15 cellular contexts compared by ENCODE assay signal in genomic region chr4:38519671-38520070, GRCh38.
DNase-seq lines count a peak whose midpoint lies in the region; ATAC-seq and TF ChIP-seq lines count a peak whose summit lies in the region.
"Had no signal": no experiment of that assay in that cellular context is flagged by ENCODE, and none has a peak within 500 bp of the region (broad histone marks: within the 10 kb centered on the region; RNA-seq: fewer than 3 reads in every experiment).

No MANE protein-coding gene starts in this region.

- no peak for TF ChIP-seq POLR2A in Peyer's patch (IDR thresholded peaks at IDR 0.05)

- H3K9me3 Mint-ChIP-seq in dendritic cell treated with granulocyte-macrophage colony-stimulating factor and Interleukin-4, amounts not matched to agents 40 ng/mL and 50 ng/mL, for 4 days = no peaks in the 10 kb centered on the region
- H3K9me3 Mint-ChIP-seq in nephron progenitor cell (peaks cover 19% of the 10 kb centered on the region), type B pancreatic cell (peaks cover 10% of the 10 kb centered on the region)
- no peaks in the 10 kb centered on the region for H3K9me3 Mint-ChIP-seq in activated T-helper 1 cell treated with anti-CD3 and anti-CD28 coated beads, Interleukin-12 subunit alpha, Interleukin-12 subunit beta, Interleukin-2, Interleukin-4 antibody, amounts not matched to agents 30 ng/mL and 10 ng/mL and 1 ng/mL, durations not matched to agents 14 hours and 24 hours and 36 hours
- H3K9me3 Mint-ChIP-seq: HFFc6 had no signal

- H3K27me3 ChIP-seq in right atrium auricular region (no peaks in the 10 kb centered on the region), Peyer's patch (no peaks in the 10 kb centered on the region)
- H3K27me3 ChIP-seq: BLaER1 treated with 17β-estradiol and CSF1 and Interleukin-3, amounts not matched to agents 10 nM and 100 nM; MG63 had no signal

- no peak for TF ChIP-seq CTCF in right atrium auricular region (IDR thresholded peaks at IDR 0.05)
- no peak for TF ChIP-seq CTCF in nephron progenitor cell (IDR thresholded peaks at IDR 0.05)
- no peak for TF ChIP-seq CTCF in type B pancreatic cell (conservative IDR thresholded peaks at IDR 0.05)
- TF ChIP-seq CTCF in Peyer's patch (IDR thresholded peaks at IDR 0.05) = no peak

- H3K4me3 ChIP-seq in right atrium auricular region = no peak overlapping the region
- no peak overlapping the region for H3K4me3 ChIP-seq in Peyer's patch
- H3K4me3 ChIP-seq: BLaER1 treated with 17β-estradiol and CSF1 and Interleukin-3, amounts not matched to agents 10 nM and 100 nM; MG63 had no signal

- H3K36me3 ChIP-seq in right atrium auricular region (no peaks in the 10 kb centered on the region), Peyer's patch (no peaks in the 10 kb centered on the region)
- H3K36me3 ChIP-seq: BLaER1 treated with 17β-estradiol and CSF1 and Interleukin-3, amounts not matched to agents 10 nM and 100 nM; MG63 had no signal

- no peaks in the 10 kb centered on the region for H3K36me3 Mint-ChIP-seq in dendritic cell treated with granulocyte-macrophage colony-stimulating factor and Interleukin-4, amounts not matched to agents 40 ng/mL and 50 ng/mL, for 4 days (ENCODE audit: low read depth)
- H3K36me3 Mint-ChIP-seq in nephron progenitor cell (ENCODE audit: low read depth) = peaks cover 4% of the 10 kb centered on the region
- peaks cover 12% of the 10 kb centered on the region for H3K36me3 Mint-ChIP-seq in activated T-helper 1 cell treated with anti-CD3 and anti-CD28 coated beads, Interleukin-12 subunit alpha, Interleukin-12 subunit beta, Interleukin-2, Interleukin-4 antibody, amounts not matched to agents 30 ng/mL and 10 ng/mL and 1 ng/mL, durations not matched to agents 14 hours and 24 hours and 36 hours (ENCODE audit: low read depth)
- no peaks in the 10 kb centered on the region for H3K36me3 Mint-ChIP-seq in type B pancreatic cell

- H3K27ac ChIP-seq in right atrium auricular region (no peak overlapping the region), Peyer's patch (no peak overlapping the region)

- H3K4me1 ChIP-seq in right atrium auricular region (no peaks in the 10 kb centered on the region), Peyer's patch (no peaks in the 10 kb centered on the region)

- H3K4me1 Mint-ChIP-seq in dendritic cell treated with granulocyte-macrophage colony-stimulating factor and Interleukin-4, amounts not matched to agents 40 ng/mL and 50 ng/mL, for 4 days (ENCODE audit: low read depth) = peaks cover 42% of the 10 kb centered on the region
- H3K4me1 Mint-ChIP-seq in nephron progenitor cell (no peaks in the 10 kb centered on the region), type B pancreatic cell (ENCODE audit: unreplicated experiment) (no peaks in the 10 kb centered on the region)
- H3K4me1 Mint-ChIP-seq in activated T-helper 1 cell treated with anti-CD3 and anti-CD28 coated beads, Interleukin-12 subunit alpha, Interleukin-12 subunit beta, Interleukin-2, Interleukin-4 antibody, amounts not matched to agents 30 ng/mL and 10 ng/mL and 1 ng/mL, durations not matched to agents 14 hours and 24 hours and 36 hours (ENCODE audit: low read depth) = peaks cover 22% of the 10 kb centered on the region

- ATAC-seq in left ventricle myocardium superior = peak; percentile 32

- H3K4me3 Mint-ChIP-seq in dendritic cell treated with granulocyte-macrophage colony-stimulating factor and Interleukin-4, amounts not matched to agents 40 ng/mL and 50 ng/mL, for 4 days = no peak overlapping the region
- H3K4me3 Mint-ChIP-seq in nephron progenitor cell (no peak overlapping the region), type B pancreatic cell (no peak overlapping the region)
- H3K4me3 Mint-ChIP-seq in activated T-helper 1 cell treated with anti-CD3 and anti-CD28 coated beads, Interleukin-12 subunit alpha, Interleukin-12 subunit beta, Interleukin-2, Interleukin-4 antibody, amounts not matched to agents 30 ng/mL and 10 ng/mL and 1 ng/mL, durations not matched to agents 14 hours and 24 hours and 36 hours = no peak overlapping the region
- H3K4me3 Mint-ChIP-seq: HFFc6 had no signal

- H3K27me3 Mint-ChIP-seq in dendritic cell treated with granulocyte-macrophage colony-stimulating factor and Interleukin-4, amounts not matched to agents 40 ng/mL and 50 ng/mL, for 4 days = no peaks in the 10 kb centered on the region
- H3K27me3 Mint-ChIP-seq in nephron progenitor cell (ENCODE audit: low read depth, poor library complexity) (peaks cover 6% of the 10 kb centered on the region), type B pancreatic cell (no peaks in the 10 kb centered on the region)
- H3K27me3 Mint-ChIP-seq in activated T-helper 1 cell treated with anti-CD3 and anti-CD28 coated beads, Interleukin-12 subunit alpha, Interleukin-12 subunit beta, Interleukin-2, Interleukin-4 antibody, amounts not matched to agents 30 ng/mL and 10 ng/mL and 1 ng/mL, durations not matched to agents 14 hours and 24 hours and 36 hours (ENCODE audit: insufficient read depth) = peaks cover 24% of the 10 kb centered on the region

- intact Hi-C loops in left ventricle myocardium superior (cut with micrococcal nuclease) = no loop called here
- intact Hi-C loops in dendritic cell treated with granulocyte-macrophage colony-stimulating factor and Interleukin-4, amounts not matched to agents 40 ng/mL and 50 ng/mL, for 4 days (cut with micrococcal nuclease) = loop anchor here (5.0 kb wide), 3 partner anchors 63 to 197 kb away; no protein-coding TSS in a partner anchor
- intact Hi-C loops in activated T-helper 1 cell treated with anti-CD3 and anti-CD28 coated beads, Interleukin-12 subunit alpha, Interleukin-12 subunit beta, Interleukin-2, Interleukin-4 antibody, amounts not matched to agents 30 ng/mL and 10 ng/mL and 1 ng/mL, durations not matched to agents 14 hours and 24 hours and 36 hours (cut with micrococcal nuclease) = loop anchor here (5.0 kb wide), 3 partner anchors 182 to 357 kb away; no protein-coding TSS in a partner anchor

- no peaks in the 10 kb centered on the region for H3K9me3 ChIP-seq in right atrium auricular region
- no peaks in the 10 kb centered on the region for H3K9me3 ChIP-seq in Peyer's patch
- H3K9me3 ChIP-seq: MG63 had no signal

- H3K27ac Mint-ChIP-seq in dendritic cell treated with granulocyte-macrophage colony-stimulating factor and Interleukin-4, amounts not matched to agents 40 ng/mL and 50 ng/mL, for 4 days = peak overlapping the region; percentile 81
- H3K27ac Mint-ChIP-seq in nephron progenitor cell (peak overlapping the region; percentile 24), type B pancreatic cell (no peak overlapping the region)
- no peak overlapping the region for H3K27ac Mint-ChIP-seq in activated T-helper 1 cell treated with anti-CD3 and anti-CD28 coated beads, Interleukin-12 subunit alpha, Interleukin-12 subunit beta, Interleukin-2, Interleukin-4 antibody, amounts not matched to agents 30 ng/mL and 10 ng/mL and 1 ng/mL, durations not matched to agents 14 hours and 24 hours and 36 hours
- H3K27ac Mint-ChIP-seq: HFFc6 had no signal

- no peak for DNase-seq in left ventricle myocardium superior
- DNase-seq in right atrium auricular region (ENCODE audit: low spot score) = no peak
- DNase-seq in nephron progenitor cell = no peak
- DNase-seq in activated T-helper 1 cell treated with anti-CD3 and anti-CD28 coated beads, Interleukin-12 subunit alpha, Interleukin-12 subunit beta, Interleukin-2, Interleukin-4 antibody, amounts not matched to agents 30 ng/mL and 10 ng/mL and 1 ng/mL, durations not matched to agents 14 hours and 24 hours and 36 hours (ENCODE audit: low spot score) = no peak
- no peak for DNase-seq in type B pancreatic cell (ENCODE audit: extremely low spot score, unreplicated experiment)
- DNase-seq in Peyer's patch = no peak
- DNase-seq: HFFc6, MG63, NCI-H1105 treated with DMSO at 0.1 percent for 48 hours, NCI-H1694 treated with DMSO at 0.1 percent for 48 hours, NCI-H345, NCI-H526 treated with DMSO at 0.1 percent for 48 hours, SHP77 treated with DMSO at 0.1 percent for 48 hours had no signal

Comparison
In these comparisons a context has a peak if more than half of its experiments do, and no peak if none do; other contexts are left out.
1. H3K27ac Mint-ChIP-seq: peak in dendritic cell treated with granulocyte-macrophage colony-stimulating factor and Interleukin-4, amounts not matched to agents 40 ng/mL and 50 ng/mL, for 4 days (single experiment) and nephron progenitor cell (single experiment); none in activated T-helper 1 cell treated with anti-CD3 and anti-CD28 coated beads, Interleukin-12 subunit alpha, Interleukin-12 subunit beta, Interleukin-2, Interleukin-4 antibody, amounts not matched to agents 30 ng/mL and 10 ng/mL and 1 ng/mL, durations not matched to agents 14 hours and 24 hours and 36 hours (single experiment) and type B pancreatic cell (single experiment).